17 cellular contexts compared by ENCODE assay signal in the genomic region with DNA sequence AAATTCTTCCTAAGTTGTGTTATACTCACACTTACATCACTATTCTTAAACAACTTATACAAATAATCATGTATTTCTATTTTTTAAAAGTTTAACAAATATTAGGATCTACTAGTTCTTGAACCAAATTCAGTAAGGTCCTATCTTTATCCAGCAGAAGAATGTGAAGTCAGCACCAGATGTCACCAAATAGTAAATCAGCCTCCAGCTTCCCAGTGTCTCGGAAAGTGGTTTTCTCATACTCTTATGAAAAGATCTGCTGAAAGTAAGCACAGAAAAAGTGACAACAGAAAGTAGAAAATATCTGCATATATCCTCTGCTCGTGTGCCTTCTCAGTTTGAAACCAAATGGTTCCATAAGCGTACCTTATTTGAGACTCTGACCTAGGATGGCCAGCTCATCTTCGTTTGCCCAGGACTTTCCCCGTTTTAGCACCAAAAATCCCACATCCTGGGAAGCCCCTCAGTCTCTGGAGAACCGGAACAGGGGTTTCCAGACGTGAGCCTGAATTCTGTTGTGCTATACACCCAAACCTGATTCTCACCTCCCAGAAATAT.
DNase-seq lines count a peak whose midpoint lies in the region; ATAC-seq and TF ChIP-seq lines count a peak whose summit lies in the region.
"Had no signal": no experiment of that assay in that cellular context is flagged by ENCODE, and none has a peak within 500 bp of the region (broad histone marks: within the 10 kb centered on the region; RNA-seq: fewer than 3 reads in every experiment).

No MANE protein-coding gene starts in this region.

- H3K4me2 ChIP-seq in GM23248 (ENCODE audit: unreplicated experiment) (no peak overlapping the region), KMS-11 (peak overlapping the region; percentile 4; the same call in 1 of the 2 replicates), neuronal stem cell (ENCODE audit: insufficient read depth, low read length, poor library complexity, severe bottlenecking) (no peak overlapping the region), mammary epithelial cell (ENCODE audit: insufficient read depth, low read depth, low read length) (no peak overlapping the region)
- H3K4me2 ChIP-seq: GM23338 had no signal

- no peak overlapping the region for H4K8ac ChIP-seq in neuronal stem cell (ENCODE audit: low read depth, low read length)

- WGBS in GM23248 (ENCODE audit: low coverage in 1 of 2, low lambda C conversion rate in 2 of 2, missing lambda C conversion rate in 2 of 2), 2 experiments = 51 to 54% methylated on average over 7 of the region's 7 CpGs
- WGBS in neuronal stem cell (ENCODE audit: extremely low coverage in 2 of 2, insufficient read length in 2 of 2, insufficient replicate concordance in 1 of 2), 2 donors = no CpG with 5 or more reads among the region's 7 CpGs
- WGBS in mammary epithelial cell (ENCODE audit: low coverage, missing lambda C conversion rate) = 48% methylated on average over 7 of the region's 7 CpGs

- H3K79me1 ChIP-seq in neuronal stem cell (ENCODE audit: low read depth, low read length) = no peaks in the 10 kb centered on the region

- no peak overlapping the region for H2BK15ac ChIP-seq in neuronal stem cell (ENCODE audit: low read length)

- H3F3A ChIP-seq in GM23248 (ENCODE audit: insufficient read depth) = no peaks in the 10 kb centered on the region

- peak; percentile 39 for ATAC-seq in GM18867 (IDR thresholded peaks at IDR 0.05; ENCODE audit: unreplicated experiment)
- no peak for ATAC-seq in left lung
- ATAC-seq: gastrocnemius medialis had no signal

- DNase-seq in GM23248 = no peak
- DNase-seq in neuronal stem cell (ENCODE audit: low spot score) = no peak
- no peak for DNase-seq in left lung
- DNase-seq in mammary epithelial cell = no peak
- DNase-seq in 8988T = no peak
- DNase-seq: activated CD8-positive, alpha-beta memory T cell treated with anti-CD3 and anti-CD28 coated beads, Interleukin-2, amount 50 U/mL, for 48 hours; cortex of kidney; gastrocnemius medialis had no signal

- H3K14ac ChIP-seq in neuronal stem cell (ENCODE audit: low read length) = no peak overlapping the region

- no peak overlapping the region for H3K23ac ChIP-seq in neuronal stem cell (ENCODE audit: low read depth, low read length, poor library complexity)

- no peak overlapping the region for H3K4ac ChIP-seq in neuronal stem cell (ENCODE audit: low read length)

- H3K9me3 ChIP-seq in GM23248 (ENCODE audit: low read depth) (no peaks in the 10 kb centered on the region), neuronal stem cell (replicated peaks in 1 of 2; ENCODE audit: control insufficient read depth in 2 of 2, insufficient read depth in 1 of 2, low read depth in 1 of 2, low read length in 2 of 2) (no peaks in the 10 kb centered on the region), left lung (no peaks in the 10 kb centered on the region), mammary epithelial cell (replicated peaks; ENCODE audit: insufficient read depth, low read length) (no peaks in the 10 kb centered on the region)
- H3K9me3 ChIP-seq: ascending aorta, gastrocnemius medialis, mucosa of descending colon, right lobe of liver, stomach, tibial artery had no signal

- H2AK5ac ChIP-seq in neuronal stem cell (ENCODE audit: low read depth, low read length) = no peak overlapping the region

- no peaks in the 10 kb centered on the region for H3K79me2 ChIP-seq in GM23248 (ENCODE audit: insufficient read depth)
- no peaks in the 10 kb centered on the region for H3K79me2 ChIP-seq in KMS-11 (ENCODE audit: insufficient read depth, low read depth)
- no peaks in the 10 kb centered on the region for H3K79me2 ChIP-seq in mammary epithelial cell (ENCODE audit: insufficient read depth, low read length)

- H4K20me1 ChIP-seq in GM23248 (ENCODE audit: insufficient read depth) = no peaks in the 10 kb centered on the region
- H4K20me1 ChIP-seq in KMS-11 (ENCODE audit: insufficient read depth) = no peaks in the 10 kb centered on the region
- H4K20me1 ChIP-seq in mammary epithelial cell (ENCODE audit: insufficient read depth, low read length) = no peaks in the 10 kb centered on the region

- dilution Hi-C loops in mammary epithelial cell (cut with HindIII; ENCODE audit: low sequenced_read_pairs) = no loop called here

- in situ Hi-C loops in GM23248 (cut with MboI) (loop anchor here (25.0 kb wide), 1 partner anchor 607 kb away; the partner anchor contains the start of gene MAB21L2), mammary epithelial cell (cut with MboI; ENCODE audit: low sequenced_read_pairs in 2 of 2) (no loop called here)

- no peak overlapping the region for H2BK12ac ChIP-seq in neuronal stem cell (ENCODE audit: low read length)

- no peak overlapping the region for H4K91ac ChIP-seq in neuronal stem cell (ENCODE audit: low read depth, low read length, poor library complexity)

- CTCF ChIA-PET in mammary epithelial cell (lab: Charles Lee; ENCODE audit: low non-redundant PET) = no interaction called here

- no peaks in the 10 kb centered on the region for H3K9me2 ChIP-seq in GM23248 (ENCODE audit: insufficient read depth)

- no peak overlapping the region for H3K4me3 ChIP-seq in GM23248
- no peak overlapping the region for H3K4me3 ChIP-seq in KMS-11 (IDR thresholded peaks at IDR 0.05; ENCODE audit: insufficient read depth, low read depth, low read length)
- no peak overlapping the region for H3K4me3 ChIP-seq in neuronal stem cell (ENCODE audit: low read length in 2 of 2)
- no peak overlapping the region for H3K4me3 ChIP-seq in left lung
- no peak overlapping the region for H3K4me3 ChIP-seq in mammary epithelial cell (replicated peaks in 1 of 3; ENCODE audit: insufficient read depth in 1 of 3, low read depth in 2 of 3, low read length in 3 of 3)
- H3K4me3 ChIP-seq: ascending aorta, gastrocnemius medialis, GM23338, mucosa of descending colon, right lobe of liver, stomach, tibial artery had no signal

- intact Hi-C loops in left lung (cut with DNase I) = no loop called here
- intact Hi-C loops in mammary epithelial cell (cut with micrococcal nuclease) = loop anchor here (10.0 kb wide), 1 partner anchor 885 kb away; no protein-coding TSS in a partner anchor

- H3K27me3 ChIP-seq in GM23248 (replicated peaks; ENCODE audit: insufficient read depth) = no peaks in the 10 kb centered on the region
- no peaks in the 10 kb centered on the region for H3K27me3 ChIP-seq in KMS-11 (ENCODE audit: insufficient read depth, low read depth)
- H3K27me3 ChIP-seq in neuronal stem cell (ENCODE audit: control insufficient read depth in 3 of 3, insufficient read depth in 3 of 3, low read depth in 1 of 3, low read length in 3 of 3) = no peaks in the 10 kb centered on the region
- no peaks in the 10 kb centered on the region for H3K27me3 ChIP-seq in left lung
- H3K27me3 ChIP-seq in mammary epithelial cell (ENCODE audit: insufficient read depth, low read length) = no peaks in the 10 kb centered on the region
- H3K27me3 ChIP-seq: ascending aorta, gastrocnemius medialis, right lobe of liver, stomach, tibial artery had no signal

- BruUV-seq in mammary epithelial cell (replicated peaks; lab: Mats Ljungman, UMichigan) = no TSS peak

- TF ChIP-seq CTCF in KMS-11 (conservative IDR thresholded peaks at IDR 0.05; ENCODE audit: low read depth, low read length) (no peak), left lung (IDR thresholded peaks at IDR 0.05) (no peak), mammary epithelial cell (conservative IDR thresholded peaks at IDR 0.05 in 1 of 2, IDR thresholded peaks at IDR 0.05 in 1 of 2; ENCODE audit: extremely low read depth in 1 of 2, insufficient read depth in 1 of 2, low read depth in 1 of 2, low read length in 2 of 2) (no peak)

- H2BK5ac ChIP-seq in neuronal stem cell (ENCODE audit: low read length) = no peak overlapping the region

- H3K18ac ChIP-seq in neuronal stem cell (ENCODE audit: low read length) = no peak overlapping the region

- H2AFZ ChIP-seq in GM23248 = 0 out of 2 replicates have a peak overlapping the region, but pooled peaks have one; percentile 24
- peak overlapping the region; percentile 35; the same call in 1 of the 2 replicates for H2AFZ ChIP-seq in KMS-11 (ENCODE audit: low read depth)
- peak overlapping the region; percentile 33 for H2AFZ ChIP-seq in neuronal stem cell (ENCODE audit: low read length)
- H2AFZ ChIP-seq in mammary epithelial cell (ENCODE audit: low read depth, low read length) = no peak overlapping the region
- H2AFZ ChIP-seq: GM23338 had no signal

- H3K4me1 ChIP-seq in GM23248 (ENCODE audit: insufficient read depth) (no peaks in the 10 kb centered on the region), KMS-11 (ENCODE audit: low read depth, poor library complexity, severe bottlenecking) (peaks cover 25% of the 10 kb centered on the region), neuronal stem cell (ENCODE audit: control insufficient read depth in 2 of 2, insufficient read depth in 1 of 2, low read depth in 1 of 2, low read length in 2 of 2) (no peaks in the 10 kb centered on the region), left lung (no peaks in the 10 kb centered on the region), mammary epithelial cell (ENCODE audit: insufficient read depth, low read length) (no peaks in the 10 kb centered on the region)
- H3K4me1 ChIP-seq: ascending aorta, gastrocnemius medialis, right lobe of liver had no signal

- no peaks in the 10 kb centered on the region for H3K36me3 ChIP-seq in GM23248 (ENCODE audit: low read depth)
- H3K36me3 ChIP-seq in KMS-11 (ENCODE audit: insufficient read depth) = no peaks in the 10 kb centered on the region
- no peaks in the 10 kb centered on the region for H3K36me3 ChIP-seq in neuronal stem cell (replicated peaks in 1 of 2; ENCODE audit: control insufficient read depth in 2 of 2, insufficient read depth in 2 of 2, low read length in 2 of 2)
- no peaks in the 10 kb centered on the region for H3K36me3 ChIP-seq in left lung
- H3K36me3 ChIP-seq in mammary epithelial cell (ENCODE audit: insufficient read depth, low read length) = no peaks in the 10 kb centered on the region
- H3K36me3 ChIP-seq: ascending aorta, gastrocnemius medialis, right lobe of liver, stomach, tibial artery, WERI-Rb-1 had no signal

- H2BK120ac ChIP-seq in neuronal stem cell (ENCODE audit: low read depth, low read length) = no peak overlapping the region

- H3K27ac ChIP-seq in GM23248 (no peak overlapping the region), KMS-11 (peak overlapping the region; percentile 44), neuronal stem cell (replicated peaks; ENCODE audit: low read length) (no peak overlapping the region), left lung (no peak overlapping the region), mammary epithelial cell (ENCODE audit: insufficient read depth, low read depth, low read length) (no peak overlapping the region)
- H3K27ac ChIP-seq: ascending aorta, gastrocnemius medialis, right lobe of liver, stomach, WERI-Rb-1 had no signal

- H3K9ac ChIP-seq in GM23248 (no peak overlapping the region), KMS-11 (no peak overlapping the region; the same call in 1 of the 2 replicates), neuronal stem cell (ENCODE audit: low read depth, low read length, poor library complexity) (no peak overlapping the region), mammary epithelial cell (ENCODE audit: insufficient read depth, low read length) (no peak overlapping the region)
